In the genomic region with DNA sequence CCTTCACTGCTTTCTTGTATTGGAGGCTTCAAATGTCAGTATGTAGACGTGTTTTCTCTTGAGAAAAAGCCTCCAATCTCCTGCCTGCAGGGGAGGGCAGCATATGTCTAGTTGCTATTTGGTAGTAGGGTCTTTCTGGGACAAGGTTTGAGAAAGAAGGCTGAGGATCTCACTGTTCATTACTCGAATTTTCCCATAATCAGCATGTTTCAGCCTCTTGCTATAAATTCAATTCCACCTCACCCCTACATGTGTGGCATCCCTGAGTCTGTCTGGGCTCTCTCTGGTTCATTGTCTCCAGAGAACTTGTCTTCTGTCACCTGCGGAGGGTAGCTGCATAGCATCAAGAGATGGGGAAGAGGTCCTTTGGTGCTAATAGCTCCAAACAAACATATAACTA, we compare ENCODE assay signal across 12 cellular contexts. TPM values are rescaled to one million over a fixed set of nuclear protein-coding genes. Genes with fewer than 3 reads are reported as not detected.
"Had no signal": no experiment of that assay in that cellular context is flagged by ENCODE, and none has a peak within 500 bp of the region (broad histone marks: within the 10 kb centered on the region; RNA-seq: fewer than 3 reads in every experiment).

No MANE protein-coding gene starts in this region.

- H3K36me3 ChIP-seq: HAP-1 had no signal

- FAIRE-seq: H1, H54 had no signal

- H3K9ac ChIP-seq: GM23248 had no signal

- H3K27ac ChIP-seq: GM23248 had no signal

- H3K9me3 Mint-ChIP-seq: GM23338 had no signal

- ATAC-seq: GM23338, HCT116 had no signal

- H3K27ac Mint-ChIP-seq: GM23338, H9, HFFc6 had no signal

- H3K4me3 ChIP-seq: GM23248, GM23338, HAP-1 had no signal

- H3K4me2 ChIP-seq: GM23338 had no signal

- DNase-seq: GM23248, GOT3, H7, H9, HCEC 1CT, HFFc6 had no signal

- H3K4me1 ChIP-seq: HAP-1 had no signal

- H3K4me3 Mint-ChIP-seq: GM23338, H9, HFFc6 had no signal

- H2AFZ ChIP-seq: GM23248, GM23338 had no signal

RNA-seq across cellular contexts. Expression of a gene that starts 19.5 kb away (rescaled TPM):
- total RNA-seq: GM23248, GM23338, H1, H4, H7, H9, HFFc6 had no signal
- polyA plus RNA-seq: GM23248, GM23338, H1 had no signal
